In the genomic region with DNA sequence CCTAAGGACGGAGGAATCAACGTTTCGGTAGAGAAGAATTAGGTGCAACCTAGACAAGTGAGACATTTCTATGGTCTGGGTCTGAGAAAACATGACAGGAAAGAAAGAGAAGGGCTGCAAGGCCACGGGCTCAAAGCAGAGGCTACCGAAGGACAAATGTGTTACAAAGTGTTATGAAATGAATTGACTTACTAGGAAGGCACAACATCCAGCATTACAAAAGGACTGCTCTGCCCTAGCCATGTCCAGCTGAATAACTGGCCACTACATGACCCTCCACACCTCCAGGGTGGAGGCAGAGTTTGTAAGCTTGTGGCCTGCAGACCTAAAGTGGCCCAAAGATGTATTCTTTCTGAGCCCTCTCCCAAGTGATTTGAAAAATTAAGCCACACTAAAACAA, we compare ENCODE assay signal across 21 cellular contexts.
DNase-seq lines count a peak whose midpoint lies in the region; ATAC-seq and TF ChIP-seq lines count a peak whose summit lies in the region.
"Had no signal": no experiment of that assay in that cellular context is flagged by ENCODE, and none has a peak within 500 bp of the region (broad histone marks: within the 10 kb centered on the region; RNA-seq: fewer than 3 reads in every experiment).

No MANE protein-coding gene starts in this region.

- H3K4me2 ChIP-seq in GM23248 (ENCODE audit: unreplicated experiment) = no peak overlapping the region
- H3K4me2 ChIP-seq: A549, KMS-11 had no signal

- H3K4me1 ChIP-seq in GM23248 (ENCODE audit: insufficient read depth) (peaks cover 23% of the 10 kb centered on the region), SJSA1 (replicated peaks) (peaks cover 30% of the 10 kb centered on the region), foreskin keratinocyte (peaks cover 9% of the 10 kb centered on the region), gastrocnemius medialis (peaks cover 19 to 30% of the 10 kb centered on the region in 2 donors)
- H3K4me1 ChIP-seq: A549 had no signal

- H3F3A ChIP-seq in GM23248 (ENCODE audit: insufficient read depth) = peaks cover 16% of the 10 kb centered on the region

- ATAC-seq in foreskin keratinocyte (no peak), gastrocnemius medialis (peak in 1 of 2 donors; percentile 37)
- ATAC-seq: A549, Panc1 had no signal

- H3K79me2 ChIP-seq in GM23248 (ENCODE audit: insufficient read depth) = no peaks in the 10 kb centered on the region

- in situ Hi-C loops in GM23248 (cut with MboI) = no loop called here
- in situ Hi-C loops in gastrocnemius medialis (cut with MboI; ENCODE audit: low sequenced_read_pairs in 4 of 4) = no loop called here

- no peak for DNase-seq in GM23248
- DNase-seq in SJSA1 (ENCODE audit: low read depth in 1 of 2, low spot score in 2 of 2) = peak in 1 of 2 experiments; percentile 17
- DNase-seq in foreskin keratinocyte = no peak
- DNase-seq in gastrocnemius medialis = no peak
- no peak for DNase-seq in HUDEP-2 (lab: John Stamatoyannopoulos, UW; ENCODE audit: unreplicated experiment in 76 of 76)
- DNase-seq in SW 1271 (lab: John Stamatoyannopoulos, UW) = no peak
- DNase-seq in NCI-H2029 treated with DMSO at 0.1 percent for 48 hours (lab: John Stamatoyannopoulos, UW) = no peak
- DNase-seq: CD4-positive, CD25-positive, alpha-beta regulatory T cell; DMS79; H9; NCI-H1092 treated with DMSO at 0.1 percent for 48 hours; NCI-H1436 treated with DMSO at 0.1 percent for 48 hours; NCI-H1930; NCI-H2227 treated with DMSO at 0.1 percent for 48 hours; NCI-H510A; NCI-H748 treated with DMSO at 0.1 percent for 48 hours; SIG-M5 had no signal

- H3K27ac ChIP-seq in GM23248 = peak overlapping the region; percentile 23; the same call in 1 of the 2 replicates
- peak overlapping the region; percentile 41 for H3K27ac ChIP-seq in SJSA1
- H3K27ac ChIP-seq in foreskin keratinocyte = peak overlapping the region; percentile 17
- peak overlapping the region in 3 of 4 donors; percentile 19 to 65 (median 53) for H3K27ac ChIP-seq in gastrocnemius medialis
- H3K27ac ChIP-seq: A549, HL-60, KMS-11 had no signal

- TF ChIP-seq POLR2A in gastrocnemius medialis (IDR thresholded peaks at IDR 0.05) = no peak

- no peak overlapping the region for H3K4me3 ChIP-seq in GM23248
- H3K4me3 ChIP-seq in SJSA1 = no peak overlapping the region
- no peak overlapping the region for H3K4me3 ChIP-seq in gastrocnemius medialis
- H3K4me3 ChIP-seq: A549 had no signal

- H3K9me2 ChIP-seq in GM23248 (ENCODE audit: insufficient read depth) = no peaks in the 10 kb centered on the region

- H3K27me3 ChIP-seq in GM23248 (replicated peaks; ENCODE audit: insufficient read depth) (no peaks in the 10 kb centered on the region), SJSA1 (replicated peaks) (no peaks in the 10 kb centered on the region), foreskin keratinocyte (no peaks in the 10 kb centered on the region), gastrocnemius medialis (no peaks in the 10 kb centered on the region)

- H3K9ac ChIP-seq in GM23248 = no peak overlapping the region
- H3K9ac ChIP-seq: KMS-11 had no signal

- no peak overlapping the region for H2AFZ ChIP-seq in GM23248

- 85 to 87% methylated on average over 5 of the region's 5 CpGs for WGBS in GM23248 (ENCODE audit: low coverage in 1 of 2, low lambda C conversion rate in 2 of 2, missing lambda C conversion rate in 2 of 2), 2 experiments

- H3K36me3 ChIP-seq in GM23248 (ENCODE audit: low read depth) (no peaks in the 10 kb centered on the region), SJSA1 (no peaks in the 10 kb centered on the region), gastrocnemius medialis (no peaks in the 10 kb centered on the region)

- intact Hi-C loops in gastrocnemius medialis (cut with DNase I; ENCODE audit: low total_unique reads) = no loop called here

- TF ChIP-seq CTCF in foreskin keratinocyte (conservative IDR thresholded peaks at IDR 0.05) = no peak
- no peak for TF ChIP-seq CTCF in gastrocnemius medialis (IDR thresholded peaks at IDR 0.05 in 4 of 5, conservative IDR thresholded peaks at IDR 0.05 in 1 of 5)

- no peaks in the 10 kb centered on the region for H3K9me3 ChIP-seq in GM23248 (ENCODE audit: low read depth)
- no peaks in the 10 kb centered on the region for H3K9me3 ChIP-seq in SJSA1 (replicated peaks)
- no peaks in the 10 kb centered on the region for H3K9me3 ChIP-seq in gastrocnemius medialis
- H3K9me3 ChIP-seq: A549 had no signal

- H4K20me1 ChIP-seq in GM23248 (ENCODE audit: insufficient read depth) = no peaks in the 10 kb centered on the region
